ENCODE assay signal across 1 cellular context in the genomic region with DNA sequence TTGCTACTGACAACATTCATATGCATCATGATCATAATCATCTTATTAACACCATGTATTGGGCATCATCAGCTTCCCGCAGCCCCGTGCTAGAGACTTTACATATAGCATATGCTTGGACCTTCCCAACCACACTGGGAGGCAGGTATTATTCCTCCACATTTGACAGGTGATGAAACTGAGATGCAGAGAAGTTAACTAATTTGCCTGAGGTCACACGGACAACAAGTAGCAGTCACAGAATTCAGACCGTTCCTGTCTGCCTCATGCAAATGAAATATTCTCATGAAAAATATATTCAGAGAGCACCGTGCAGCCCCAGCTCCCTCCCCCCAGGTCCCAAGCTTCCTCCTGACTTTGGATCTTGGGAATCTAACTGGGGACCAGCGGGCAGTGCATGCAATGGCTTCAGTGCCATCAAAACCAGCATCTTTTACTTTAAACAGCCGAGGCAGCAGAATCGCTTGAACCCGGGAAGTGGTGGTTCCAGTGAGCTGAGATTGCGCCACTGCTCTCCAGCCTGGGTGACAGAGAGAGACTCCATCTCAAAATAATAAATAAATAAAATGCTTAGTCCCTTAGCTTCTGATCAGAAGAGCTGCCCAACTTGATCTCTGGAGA.
TF ChIP-seq lines count a peak whose summit lies in the region.

No MANE protein-coding gene starts in this region.

TF ChIP-seq in H1, 55 proteins besides CTCF, POLR2A, EP300 and RAD21:
- no peak for TF ChIP-seq NRF1 (IDR thresholded peaks at IDR 0.05; ENCODE audit: low read depth, low read length)
- TF ChIP-seq BRCA1 (IDR thresholded peaks at IDR 0.05; ENCODE audit: low read depth, low read length), result no peak
- no peak for TF ChIP-seq POU5F1 (IDR thresholded peaks at IDR 0.05; ENCODE audit: low read depth, low read length)
- no peak for TF ChIP-seq RBBP5 (IDR thresholded peaks at IDR 0.05; ENCODE audit: borderline replicate concordance, low read depth, low read length)
- no peak for TF ChIP-seq RNF2 (IDR thresholded peaks at IDR 0.05; ENCODE audit: borderline replicate concordance, low read depth, low read length, missing control alignments, poor library complexity, severe bottlenecking)
- TF ChIP-seq PHF8 (conservative IDR thresholded peaks at IDR 0.05; ENCODE audit: low read depth, low read length), result no peak
- no peak for TF ChIP-seq KDM1A (IDR thresholded peaks at IDR 0.05; ENCODE audit: borderline replicate concordance, low read length)
- no peak for TF ChIP-seq JUND (IDR thresholded peaks at IDR 0.05; ENCODE audit: low read length)
- no peak for TF ChIP-seq BCL11A (IDR thresholded peaks at IDR 0.05; ENCODE audit: low read depth in 2 of 2, low read length in 2 of 2)
- TF ChIP-seq SIN3A (conservative IDR thresholded peaks at IDR 0.05 in 1 of 2, IDR thresholded peaks at IDR 0.05 in 1 of 2; ENCODE audit: low read depth in 1 of 2, low read length in 2 of 2), result no peak
